In the genomic region with DNA sequence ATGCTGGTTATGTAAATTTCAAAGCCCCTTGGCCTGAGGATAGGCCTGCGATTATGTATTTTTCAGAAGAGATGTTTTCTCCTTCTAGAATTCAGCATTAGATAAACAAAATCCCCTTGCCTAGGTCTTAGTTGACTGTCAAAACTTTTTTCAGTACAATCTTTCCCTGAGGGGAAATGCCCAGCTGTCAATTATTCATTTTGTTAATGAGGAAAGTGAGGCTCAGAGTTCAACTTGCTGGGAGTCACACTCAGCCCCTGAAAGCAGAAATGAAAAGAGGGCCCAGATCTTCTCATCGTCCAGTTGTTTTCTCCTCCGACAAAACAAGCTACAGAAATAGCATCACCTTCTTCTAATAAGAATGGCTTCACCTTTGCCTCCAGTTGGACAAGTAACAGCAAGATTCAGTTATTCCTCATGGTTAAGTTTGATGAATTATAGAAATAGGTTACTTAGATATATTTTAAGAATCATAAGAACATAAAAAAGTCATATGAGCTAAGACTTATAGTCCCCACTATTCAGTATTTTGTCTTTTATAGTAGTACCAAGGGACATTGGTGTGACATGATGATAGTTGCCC, we compare ENCODE assay signal across 17 cellular contexts.
DNase-seq lines count a peak whose midpoint lies in the region; ATAC-seq, FAIRE-seq and TF ChIP-seq lines count a peak whose summit lies in the region.
"Had no signal": no experiment of that assay in that cellular context is flagged by ENCODE, and none has a peak within 500 bp of the region (broad histone marks: within the 10 kb centered on the region; RNA-seq: fewer than 3 reads in every experiment).

No MANE protein-coding gene starts in this region.

- no peak overlapping the region for H3K4me3 Mint-ChIP-seq in activated naive CD4-positive, alpha-beta T cell treated with anti-CD3 and anti-CD28 coated beads for 36 hours
- H3K4me3 Mint-ChIP-seq: CD4-positive, CD25-positive, alpha-beta regulatory T cell had no signal

- H3K36me3 Mint-ChIP-seq in activated naive CD4-positive, alpha-beta T cell treated with anti-CD3 and anti-CD28 coated beads for 36 hours (ENCODE audit: low read depth) = no peaks in the 10 kb centered on the region
- H3K36me3 Mint-ChIP-seq: CD4-positive, CD25-positive, alpha-beta regulatory T cell had no signal

- H3K27ac Mint-ChIP-seq in activated naive CD4-positive, alpha-beta T cell treated with anti-CD3 and anti-CD28 coated beads for 36 hours = no peak overlapping the region
- H3K27ac Mint-ChIP-seq: CD4-positive, CD25-positive, alpha-beta regulatory T cell had no signal

- H3K9me1 ChIP-seq in keratinocyte (ENCODE audit: control insufficient read depth, extremely low read depth, insufficient read depth, low read length) = no peaks in the 10 kb centered on the region

- DNase-seq in keratinocyte (ENCODE audit: low read depth, low spot score) (no peak), colonic mucosa (no peak), RPMI8226 (no peak), left ventricle myocardium superior (no peak)
- DNase-seq in activated naive CD4-positive, alpha-beta T cell treated with anti-CD3 and anti-CD28 coated beads for 36 hours = no peak
- DNase-seq: ACHN; CD4-positive, CD25-positive, alpha-beta regulatory T cell; DMS 273 treated with DMSO at 0.1 percent for 48 hours had no signal

- intact Hi-C loops in colonic mucosa (cut with DNase I) = no loop called here
- intact Hi-C loops in activated naive CD4-positive, alpha-beta T cell treated with anti-CD3 and anti-CD28 coated beads for 36 hours (cut with micrococcal nuclease) = no loop called here
- intact Hi-C loops in left ventricle myocardium superior (cut with micrococcal nuclease) = no loop called here

- no peak overlapping the region for H3K27ac ChIP-seq in keratinocyte (ENCODE audit: control insufficient read depth, insufficient read depth, low read length)
- no peak overlapping the region for H3K27ac ChIP-seq in colonic mucosa
- H3K27ac ChIP-seq: BLaER1 treated with 17β-estradiol and CSF1 and Interleukin-3, amounts not matched to agents 10 nM and 100 nM; KMS-11 had no signal

- H3K4me1 ChIP-seq in keratinocyte (ENCODE audit: control insufficient read depth, extremely low read depth, insufficient read depth, low read length) (no peaks in the 10 kb centered on the region), colonic mucosa (no peaks in the 10 kb centered on the region)

- no peak overlapping the region for H3K4me2 ChIP-seq in keratinocyte (ENCODE audit: control insufficient read depth, extremely low read depth, insufficient read depth, low read depth, low read length)
- H3K4me2 ChIP-seq: KMS-11 had no signal

- dilution Hi-C loops in keratinocyte (cut with MboI; ENCODE audit: extremely low pct_ligation_motif_present, low sequenced_read_pairs) = no loop called here

- H2AFZ ChIP-seq in keratinocyte (ENCODE audit: control insufficient read depth, low read length) = no peak overlapping the region

- no peaks in the 10 kb centered on the region for H3K79me2 ChIP-seq in keratinocyte (ENCODE audit: control insufficient read depth, insufficient read depth, low read length)

- no peak overlapping the region for H3K4me3 ChIP-seq in keratinocyte (ENCODE audit: control insufficient read depth in 2 of 3, extremely low read depth in 1 of 3, insufficient read depth in 2 of 3, low read depth in 1 of 3, low read length in 3 of 3)
- H3K4me3 ChIP-seq in colonic mucosa = no peak overlapping the region
- H3K4me3 ChIP-seq: BLaER1 treated with 17β-estradiol and CSF1 and Interleukin-3, amounts not matched to agents 10 nM and 100 nM had no signal

- H3K4me1 Mint-ChIP-seq in activated naive CD4-positive, alpha-beta T cell treated with anti-CD3 and anti-CD28 coated beads for 36 hours (ENCODE audit: low read depth) = no peaks in the 10 kb centered on the region
- H3K4me1 Mint-ChIP-seq: CD4-positive, CD25-positive, alpha-beta regulatory T cell had no signal

- CTCF ChIA-PET in activated naive CD4-positive, alpha-beta T cell treated with anti-CD3 and anti-CD28 coated beads for 36 hours (lab: Charles Lee) = no interaction called here

- H3K27me3 ChIP-seq in keratinocyte (ENCODE audit: control insufficient read depth, extremely low read depth, insufficient read depth, low read length) = no peaks in the 10 kb centered on the region
- H3K27me3 ChIP-seq in colonic mucosa = no peaks in the 10 kb centered on the region
- H3K27me3 ChIP-seq: BLaER1 treated with 17β-estradiol and CSF1 and Interleukin-3, amounts not matched to agents 10 nM and 100 nM had no signal

- no peaks in the 10 kb centered on the region for H3K9me3 ChIP-seq in keratinocyte (ENCODE audit: control insufficient read depth, low read depth, low read length)
- no peaks in the 10 kb centered on the region for H3K9me3 ChIP-seq in colonic mucosa
- H3K9me3 ChIP-seq: BLaER1 treated with 17β-estradiol and CSF1 and Interleukin-3, amounts not matched to agents 10 nM and 100 nM had no signal

- FAIRE-seq in keratinocyte (lab: Jason Lieb, UNC) = peak; percentile 9
- FAIRE-seq: GM18507, H54, HepG2 had no signal

- H3K27me3 Mint-ChIP-seq in activated naive CD4-positive, alpha-beta T cell treated with anti-CD3 and anti-CD28 coated beads for 36 hours (ENCODE audit: low read depth) = no peaks in the 10 kb centered on the region
- H3K27me3 Mint-ChIP-seq: CD4-positive, CD25-positive, alpha-beta regulatory T cell had no signal

- H3K36me3 ChIP-seq in keratinocyte (ENCODE audit: control insufficient read depth in 2 of 2, extremely low read depth in 1 of 2, insufficient read depth in 2 of 2, low read length in 2 of 2) (no peaks in the 10 kb centered on the region), colonic mucosa (no peaks in the 10 kb centered on the region)
- H3K36me3 ChIP-seq: BLaER1 treated with 17β-estradiol and CSF1 and Interleukin-3, amounts not matched to agents 10 nM and 100 nM had no signal

- ATAC-seq in GM18907 (IDR thresholded peaks at IDR 0.05; ENCODE audit: unreplicated experiment) (peak; percentile 75), GM21786 (IDR thresholded peaks at IDR 0.05; ENCODE audit: unreplicated experiment) (peak; percentile 59), HG03342 (IDR thresholded peaks at IDR 0.05; ENCODE audit: unreplicated experiment) (peak; percentile 52), left ventricle myocardium superior (no peak)
- ATAC-seq: HCT116, HepG2 had no signal

- H3K9me3 Mint-ChIP-seq in activated naive CD4-positive, alpha-beta T cell treated with anti-CD3 and anti-CD28 coated beads for 36 hours = peaks cover 1% of the 10 kb centered on the region

- H3K9ac ChIP-seq in keratinocyte (ENCODE audit: control insufficient read depth, extremely low read depth, insufficient read depth, low read length) (no peak overlapping the region), colonic mucosa (ENCODE audit: low read depth in 2 of 2, low read length in 2 of 2) (no peak overlapping the region)
- H3K9ac ChIP-seq: BLaER1 treated with 17β-estradiol and CSF1 and Interleukin-3, amounts not matched to agents 10 nM and 100 nM; KMS-11 had no signal

- H4K20me1 ChIP-seq in keratinocyte (ENCODE audit: control insufficient read depth, extremely low read depth, insufficient read depth, low read length) = no peaks in the 10 kb centered on the region

- no peak for TF ChIP-seq CTCF in keratinocyte (optimal IDR thresholded peaks at IDR 0.05 in 1 of 3, IDR thresholded peaks at IDR 0.05 in 1 of 3, conservative IDR thresholded peaks at IDR 0.05 in 1 of 3; ENCODE audit: extremely low read depth in 1 of 3, insufficient read depth in 2 of 3, low read length in 3 of 3)
- no peak for TF ChIP-seq CTCF in colonic mucosa (IDR thresholded peaks at IDR 0.05)
